18 cellular contexts compared by ENCODE assay signal in genomic region chr11:2575611-2576051, GRCh38.
A peak's percentile ranks its signal among the peaks of the same experiment; 100 is the strongest.
DNase-seq lines count a peak whose midpoint lies in the region; ATAC-seq and TF ChIP-seq lines count a peak whose summit lies in the region.
"Had no signal": no experiment of that assay in that cellular context is flagged by ENCODE, and none has a peak within 500 bp of the region (broad histone marks: within the 10 kb centered on the region; RNA-seq: fewer than 3 reads in every experiment).

No MANE protein-coding gene starts in this region.

- peak overlapping the region; percentile 72; the same call in 1 of the 2 replicates for H3K4me2 ChIP-seq in BLaER1

- H3K4me3 Mint-ChIP-seq in WTC11: no peak overlapping the region
- H3K4me3 Mint-ChIP-seq: activated naive CD8-positive, alpha-beta T cell treated with anti-CD3 and anti-CD28 coated beads, Interleukin-2, amount 10 ng/mL, durations not matched to agents 7 days and 5 days; CD4-positive, CD25-positive, alpha-beta regulatory T cell had no signal

- intact Hi-C loops in posterior vena cava (cut with DNase I): no loop called here

- no peaks in the 10 kb centered on the region for H4K20me1 ChIP-seq in BLaER1

- H3K4me3 ChIP-seq in BLaER1: no peak overlapping the region
- H3K4me3 ChIP-seq: skin epidermis, tibial nerve had no signal

- H3K27me3 ChIP-seq in BLaER1: no peaks in the 10 kb centered on the region
- no peaks in the 10 kb centered on the region for H3K27me3 ChIP-seq in layer of hippocampus (ENCODE audit: control insufficient read depth, insufficient read depth, low read length)
- H3K27me3 ChIP-seq: tibial nerve had no signal

- H3K9me3 Mint-ChIP-seq in WTC11: no peaks in the 10 kb centered on the region
- H3K9me3 Mint-ChIP-seq: activated naive CD8-positive, alpha-beta T cell treated with anti-CD3 and anti-CD28 coated beads, Interleukin-2, amount 10 ng/mL, durations not matched to agents 7 days and 5 days; CD4-positive, CD25-positive, alpha-beta regulatory T cell had no signal

- H3K4me1 ChIP-seq in BLaER1: peaks cover 59% of the 10 kb centered on the region

- no peak overlapping the region for H3K9ac ChIP-seq in BLaER1

- no peaks in the 10 kb centered on the region for H3K36me3 ChIP-seq in BLaER1
- H3K36me3 ChIP-seq: tibial nerve had no signal

- DNase-seq in WTC11 (ENCODE audit: low spot score): peak; percentile 7
- peak; percentile 46 for DNase-seq in posterior vena cava (ENCODE audit: low spot score)
- no peak for DNase-seq in hippocampal formation (lab: John Stamatoyannopoulos, UW)
- no peak for DNase-seq in ureter (ENCODE audit: low spot score)
- DNase-seq in C1 segment of cervical spinal cord (lab: John Stamatoyannopoulos, UW): no peak
- DNase-seq: ACHN; activated CD4-positive, alpha-beta T cell treated with anti-CD3 and anti-CD28 coated beads, Interleukin-2, amount 50 U/mL, for 4 hours; activated T-cell treated with anti-CD3 and anti-CD28 coated beads for 4 hours; CD4-positive, CD25-positive, alpha-beta regulatory T cell; effector CD8-positive, alpha-beta T cell; NCI-H1105 had no signal

- H3K27ac Mint-ChIP-seq in WTC11: no peak overlapping the region
- H3K27ac Mint-ChIP-seq: activated naive CD8-positive, alpha-beta T cell treated with anti-CD3 and anti-CD28 coated beads, Interleukin-2, amount 10 ng/mL, durations not matched to agents 7 days and 5 days; CD4-positive, CD25-positive, alpha-beta regulatory T cell had no signal

- ATAC-seq in WTC11 (no peak), GM18498 (IDR thresholded peaks at IDR 0.05; ENCODE audit: unreplicated experiment) (no peak)
- ATAC-seq: HCT116 had no signal

- no peak for TF ChIP-seq CTCF in WTC11 (IDR thresholded peaks at IDR 0.05)

- POLR2A ChIA-PET in WTC11 (lab: Charles Lee): no interaction called here

- H3K27ac ChIP-seq in BLaER1 (peak overlapping the region; percentile 76), layer of hippocampus (ENCODE audit: low read depth, low read length) (peak overlapping the region; percentile 38)
- H3K27ac ChIP-seq: skin epidermis, tibial nerve had no signal

- no peaks in the 10 kb centered on the region for H3K36me3 Mint-ChIP-seq in WTC11
- H3K36me3 Mint-ChIP-seq: activated naive CD8-positive, alpha-beta T cell treated with anti-CD3 and anti-CD28 coated beads, Interleukin-2, amount 10 ng/mL, durations not matched to agents 7 days and 5 days; CD4-positive, CD25-positive, alpha-beta regulatory T cell had no signal

- H3K27me3 Mint-ChIP-seq in WTC11 (ENCODE audit: low read depth): peaks cover 50% of the 10 kb centered on the region
- H3K27me3 Mint-ChIP-seq: activated naive CD8-positive, alpha-beta T cell treated with anti-CD3 and anti-CD28 coated beads, Interleukin-2, amount 10 ng/mL, durations not matched to agents 7 days and 5 days; CD4-positive, CD25-positive, alpha-beta regulatory T cell had no signal

- CTCF ChIA-PET in WTC11 (lab: Charles Lee): no interaction called here

- no peaks in the 10 kb centered on the region for H3K9me3 ChIP-seq in BLaER1
- H3K9me3 ChIP-seq: tibial nerve had no signal

- H3K4me1 Mint-ChIP-seq in WTC11: no peaks in the 10 kb centered on the region
- H3K4me1 Mint-ChIP-seq: activated naive CD8-positive, alpha-beta T cell treated with anti-CD3 and anti-CD28 coated beads, Interleukin-2, amount 10 ng/mL, durations not matched to agents 7 days and 5 days; CD4-positive, CD25-positive, alpha-beta regulatory T cell had no signal

TF ChIP-seq in WTC11, 78 proteins besides CTCF, POLR2A, EP300 and RAD21:
- TF ChIP-seq PREB (CRISPR knock-in tag; IDR thresholded peaks at IDR 0.05; ENCODE audit: borderline replicate concordance) (no peak), GRHL2 (CRISPR knock-in tag; IDR thresholded peaks at IDR 0.05; ENCODE audit: insufficient replicate concordance, severe bottlenecking) (no peak), ZNF423 (CRISPR knock-in tag; IDR thresholded peaks at IDR 0.05) (no peak), JUN (CRISPR knock-in tag; IDR thresholded peaks at IDR 0.05) (no peak), E2F1 (CRISPR knock-in tag; IDR thresholded peaks at IDR 0.05) (no peak), GTF2I (CRISPR knock-in tag; conservative IDR thresholded peaks at IDR 0.05) (no peak), ZNF671 (CRISPR knock-in tag; IDR thresholded peaks at IDR 0.05) (no peak)

Comparison
In these comparisons a context has a peak if more than half of its experiments do, and no peak if none do; other contexts are left out.
1. DNase-seq: peak in WTC11 (single experiment) and posterior vena cava (single experiment); none in hippocampal formation (0 of 2), ureter (single experiment) and C1 segment of cervical spinal cord (0 of 14).